ENCODE assay signal across 37 cellular contexts in genomic region chr22:42547562-42547961, GRCh38.
"Had no signal": no experiment of that assay in that cellular context is flagged by ENCODE, and none has a peak within 500 bp of the region (broad histone marks: within the 10 kb centered on the region; RNA-seq: fewer than 3 reads in every experiment).

No MANE protein-coding gene starts in this region.

- FAIRE-seq: colon, endometrium, endothelial cell of umbilical vein had no signal

- H3K9me3 Mint-ChIP-seq: activated CD4-positive, alpha-beta memory T cell treated with anti-CD3 and anti-CD28 coated beads for 36 hours; activated CD4-positive, alpha-beta T cell treated with anti-CD3 and anti-CD28 coated beads, Interleukin-2, amount 10 ng/mL, durations not matched to agents 24 days and 14 days; activated naive CD4-positive, alpha-beta T cell treated with anti-CD3 and anti-CD28 coated beads for 36 hours; activated naive CD4-positive, alpha-beta T cell treated with anti-CD3 and anti-CD28 coated beads, Interleukin-2, amount 50 U/mL, for 24 hours; activated naive CD8-positive, alpha-beta T cell treated with anti-CD3 and anti-CD28 coated beads for 36 hours; activated naive CD8-positive, alpha-beta T cell treated with anti-CD3 and anti-CD28 coated beads, Interleukin-2, amount 50 U/mL, for 24 hours; activated T-helper 1 cell treated with anti-CD3 and anti-CD28 coated beads, Interleukin-12 subunit alpha, Interleukin-12 subunit beta, Interleukin-2, Interleukin-4 antibody, amounts not matched to agents 30 ng/mL and 10 ng/mL and 1 ng/mL, durations not matched to agents 14 hours and 24 hours and 36 hours; activated T-helper 2 cell treated with anti-CD3 and anti-CD28 coated beads, Interferon-gamma antibody, Interleukin-2, Interleukin-4, amounts not matched to agents 10 μg/mL and 5 μg/mL and 100 μg/mL, durations not matched to agents 14 hours and 24 hours and 36 hours; effector memory CD8-positive, alpha-beta T cell; T-helper 2 cell treated with Interferon-gamma antibody and Interleukin-4, amounts not matched to agents 5 μg/mL and 100 μg/mL, for 36 hours had no signal

- H3K36me3 ChIP-seq: adrenal gland, esophagus squamous epithelium, WERI-Rb-1 had no signal

- H3K9me3 ChIP-seq: adrenal gland, esophagus squamous epithelium had no signal

- H3K27me3 ChIP-seq: adrenal gland, body of pancreas had no signal

- H3K27me3 Mint-ChIP-seq: activated CD4-positive, alpha-beta memory T cell treated with anti-CD3 and anti-CD28 coated beads for 36 hours; activated CD4-positive, alpha-beta T cell treated with anti-CD3 and anti-CD28 coated beads for 36 hours; activated naive CD4-positive, alpha-beta T cell treated with anti-CD3 and anti-CD28 coated beads, Interleukin-2, amount 50 U/mL, for 24 hours; activated naive CD8-positive, alpha-beta T cell treated with anti-CD3 and anti-CD28 coated beads for 36 hours; activated naive CD8-positive, alpha-beta T cell treated with anti-CD3 and anti-CD28 coated beads, Interleukin-2, amount 50 U/mL, for 24 hours; effector memory CD8-positive, alpha-beta T cell; T-helper 17 cell had no signal

- ATAC-seq: activated CD4-positive, alpha-beta T cell treated with anti-CD3 and anti-CD28 coated beads for 36 hours; activated CD8-positive, alpha-beta memory T cell treated with anti-CD3 and anti-CD28 coated beads, Interleukin-2, amount 10 ng/mL, durations not matched to agents 7 days and 5 days; activated CD8-positive, alpha-beta T cell treated with anti-CD3 and anti-CD28 coated beads, Interleukin-2, amount 10 ng/mL, durations not matched to agents 7 days and 5 days; activated naive CD8-positive, alpha-beta T cell treated with anti-CD3 and anti-CD28 coated beads, Interleukin-2, amount 50 U/mL, for 24 hours; body of pancreas; effector memory CD8-positive, alpha-beta T cell; T-helper 17 cell had no signal

- H3K4me1 ChIP-seq: adrenal gland, body of pancreas, esophagus squamous epithelium had no signal

- H3K27ac ChIP-seq: adrenal gland, body of pancreas, epithelial cell of prostate, esophagus squamous epithelium, WERI-Rb-1 had no signal

- H3K4me3 Mint-ChIP-seq: activated CD4-positive, alpha-beta memory T cell treated with anti-CD3 and anti-CD28 coated beads for 36 hours; activated CD4-positive, alpha-beta T cell treated with anti-CD3 and anti-CD28 coated beads for 36 hours; activated CD4-positive, alpha-beta T cell treated with anti-CD3 and anti-CD28 coated beads, Interleukin-2, amount 10 ng/mL, durations not matched to agents 24 days and 14 days; activated CD8-positive, alpha-beta memory T cell treated with anti-CD3 and anti-CD28 coated beads, Interleukin-2, amount 10 ng/mL, durations not matched to agents 7 days and 5 days; activated CD8-positive, alpha-beta T cell treated with anti-CD3 and anti-CD28 coated beads, Interleukin-2, amount 10 ng/mL, durations not matched to agents 7 days and 5 days; activated naive CD4-positive, alpha-beta T cell treated with anti-CD3 and anti-CD28 coated beads for 36 hours; activated naive CD4-positive, alpha-beta T cell treated with anti-CD3 and anti-CD28 coated beads, Interleukin-2, amount 50 U/mL, for 24 hours; activated naive CD8-positive, alpha-beta T cell treated with anti-CD3 and anti-CD28 coated beads for 36 hours; activated naive CD8-positive, alpha-beta T cell treated with anti-CD3 and anti-CD28 coated beads, Interleukin-2, amount 50 U/mL, for 24 hours; activated T-helper 1 cell treated with anti-CD3 and anti-CD28 coated beads, Interleukin-12 subunit alpha, Interleukin-12 subunit beta, Interleukin-2, Interleukin-4 antibody, amounts not matched to agents 30 ng/mL and 10 ng/mL and 1 ng/mL, durations not matched to agents 14 hours and 24 hours and 36 hours; effector memory CD8-positive, alpha-beta T cell; T-helper 17 cell; T-helper 2 cell treated with Interferon-gamma antibody and Interleukin-4, amounts not matched to agents 5 μg/mL and 100 μg/mL, for 36 hours had no signal

- H3K36me3 Mint-ChIP-seq: activated CD4-positive, alpha-beta memory T cell treated with anti-CD3 and anti-CD28 coated beads for 36 hours; activated CD8-positive, alpha-beta memory T cell treated with anti-CD3 and anti-CD28 coated beads, Interleukin-2, amount 10 ng/mL, durations not matched to agents 7 days and 5 days; activated naive CD4-positive, alpha-beta T cell treated with anti-CD3 and anti-CD28 coated beads, Interleukin-2, amount 50 U/mL, for 24 hours; activated naive CD8-positive, alpha-beta T cell treated with anti-CD3 and anti-CD28 coated beads for 36 hours had no signal

- H3K27ac Mint-ChIP-seq: activated CD4-positive, alpha-beta memory T cell treated with anti-CD3 and anti-CD28 coated beads for 36 hours; activated CD4-positive, alpha-beta T cell treated with anti-CD3 and anti-CD28 coated beads for 36 hours; activated CD4-positive, alpha-beta T cell treated with anti-CD3 and anti-CD28 coated beads, Interleukin-2, amount 10 ng/mL, durations not matched to agents 24 days and 14 days; activated CD8-positive, alpha-beta memory T cell treated with anti-CD3 and anti-CD28 coated beads, Interleukin-2, amount 10 ng/mL, durations not matched to agents 7 days and 5 days; activated CD8-positive, alpha-beta T cell treated with anti-CD3 and anti-CD28 coated beads, Interleukin-2, amount 10 ng/mL, durations not matched to agents 7 days and 5 days; activated naive CD4-positive, alpha-beta T cell treated with anti-CD3 and anti-CD28 coated beads for 36 hours; activated naive CD4-positive, alpha-beta T cell treated with anti-CD3 and anti-CD28 coated beads, Interleukin-2, amount 50 U/mL, for 24 hours; activated naive CD8-positive, alpha-beta T cell treated with anti-CD3 and anti-CD28 coated beads for 36 hours; activated naive CD8-positive, alpha-beta T cell treated with anti-CD3 and anti-CD28 coated beads, Interleukin-2, amount 50 U/mL, for 24 hours; activated T-helper 1 cell treated with anti-CD3 and anti-CD28 coated beads, Interleukin-12 subunit alpha, Interleukin-12 subunit beta, Interleukin-2, Interleukin-4 antibody, amounts not matched to agents 30 ng/mL and 10 ng/mL and 1 ng/mL, durations not matched to agents 14 hours and 24 hours and 36 hours; activated T-helper 2 cell treated with anti-CD3 and anti-CD28 coated beads, Interferon-gamma antibody, Interleukin-2, Interleukin-4, amounts not matched to agents 10 μg/mL and 5 μg/mL and 100 μg/mL, durations not matched to agents 14 hours and 24 hours and 36 hours; T-helper 17 cell; T-helper 2 cell treated with Interferon-gamma antibody and Interleukin-4, amounts not matched to agents 5 μg/mL and 100 μg/mL, for 36 hours had no signal

- H3K4me3 ChIP-seq: adrenal gland, body of pancreas, esophagus squamous epithelium had no signal

- DNase-seq: activated CD4-positive, alpha-beta memory T cell treated with anti-CD3 and anti-CD28 coated beads for 36 hours; activated CD4-positive, alpha-beta T cell treated with anti-CD3 and anti-CD28 coated beads for 36 hours; activated CD4-positive, alpha-beta T cell treated with anti-CD3 and anti-CD28 coated beads, Interleukin-2, amount 10 ng/mL, durations not matched to agents 24 days and 14 days; activated CD4-positive, CD25-positive, alpha-beta regulatory T cell; activated CD4-positive, CD25-positive, alpha-beta regulatory T cell treated with anti-CD3 and anti-CD28 coated beads, Interleukin-2, amount 50 U/mL, for 72 hours; activated CD8-positive, alpha-beta memory T cell treated with anti-CD3 and anti-CD28 coated beads, Interleukin-2, amount 10 ng/mL, durations not matched to agents 7 days and 5 days; activated CD8-positive, alpha-beta memory T cell treated with anti-CD3 and anti-CD28 coated beads, Interleukin-2, amount 50 U/mL, for 4 hours; activated CD8-positive, alpha-beta T cell treated with anti-CD3 and anti-CD28 coated beads, Interleukin-2, amount 10 ng/mL, durations not matched to agents 7 days and 5 days; activated effector memory CD4-positive, alpha-beta T cell treated with anti-CD3 and anti-CD28 coated beads, Interleukin-2, amount 50 U/mL, for 16 hours; activated naive CD4-positive, alpha-beta T cell treated with anti-CD3 and anti-CD28 coated beads for 36 hours; activated naive CD8-positive, alpha-beta T cell treated with anti-CD3 and anti-CD28 coated beads for 36 hours; activated naive CD8-positive, alpha-beta T cell treated with anti-CD3 and anti-CD28 coated beads, Interleukin-2, amount 50 U/mL, for 24 hours; activated T-cell treated with anti-CD3 and anti-CD28 coated beads, Interleukin-2, amount 50 U/mL, for 1 hour; activated T-cell treated with anti-CD3 and anti-CD28 coated beads, Interleukin-2, amount 50 U/mL, for 48 hours; adrenal gland; amygdala; body of pancreas; caudate nucleus; cortex of kidney; dermis blood vessel endothelial cell; effector CD4-positive, alpha-beta T cell; effector memory CD8-positive, alpha-beta T cell; esophagus squamous epithelium; foreskin melanocyte; head of caudate nucleus; T-helper 1 cell; T-helper 17 cell; T1000; WERI-Rb-1 had no signal
